In the genomic region with DNA sequence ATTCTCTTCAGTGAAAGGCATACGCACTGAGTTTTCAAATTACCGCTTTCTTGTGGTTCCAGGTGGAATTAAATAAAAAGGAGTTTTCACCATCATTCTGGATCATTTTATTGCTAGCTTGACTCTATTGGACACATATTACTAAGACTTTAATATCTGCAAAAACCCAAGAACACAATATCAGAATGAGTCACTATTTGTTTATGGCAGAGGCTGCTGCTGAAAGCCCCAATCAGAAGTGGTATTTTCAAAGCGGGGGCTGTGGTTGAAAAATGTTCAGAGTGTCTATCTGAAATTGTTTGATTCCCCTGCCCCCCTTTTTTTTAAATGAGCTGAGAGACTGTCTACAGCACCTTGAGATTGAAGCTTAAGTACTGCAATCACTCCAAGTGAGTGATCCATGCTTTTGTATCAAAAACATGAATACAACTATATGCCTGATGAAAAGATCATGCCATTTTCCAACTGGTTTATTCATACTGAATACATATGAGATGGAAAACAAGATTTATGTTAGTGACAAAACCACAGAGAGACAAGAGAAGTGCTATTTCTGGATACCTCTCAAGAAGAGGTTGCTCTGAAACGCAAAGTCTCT, we compare ENCODE assay signal across 30 cellular contexts.
"Had no signal": no experiment of that assay in that cellular context is flagged by ENCODE, and none has a peak within 500 bp of the region (broad histone marks: within the 10 kb centered on the region; RNA-seq: fewer than 3 reads in every experiment).

No MANE protein-coding gene starts in this region.

- H3K4me1 Mint-ChIP-seq: activated CD8-positive, alpha-beta memory T cell treated with anti-CD3 and anti-CD28 coated beads, Interleukin-2, amount 10 ng/mL, durations not matched to agents 7 days and 5 days; activated naive CD4-positive, alpha-beta T cell treated with anti-CD3 and anti-CD28 coated beads, Interleukin-2, amount 50 U/mL, for 24 hours; T-helper 17 cell had no signal

- H3K36me3 ChIP-seq: ascending aorta, cardiac muscle cell, Peyer's patch had no signal

- H3K27ac ChIP-seq: ascending aorta, body of pancreas, cardiac muscle cell, Peyer's patch, RWPE1 had no signal

- H3K4me3 Mint-ChIP-seq: activated CD8-positive, alpha-beta memory T cell treated with anti-CD3 and anti-CD28 coated beads, Interleukin-2, amount 10 ng/mL, durations not matched to agents 7 days and 5 days; activated naive CD4-positive, alpha-beta T cell treated with anti-CD3 and anti-CD28 coated beads, Interleukin-2, amount 50 U/mL, for 24 hours; activated T-cell treated with anti-CD3 and anti-CD28 coated beads, Interleukin-2, amount 50 U/mL, for 24 hours; activated T-helper 1 cell treated with anti-CD3 and anti-CD28 coated beads, Interleukin-12 subunit alpha, Interleukin-12 subunit beta, Interleukin-2, Interleukin-4 antibody, amounts not matched to agents 30 ng/mL and 10 ng/mL and 1 ng/mL, durations not matched to agents 14 hours and 24 hours and 36 hours; T-helper 17 cell; WTC11 had no signal

- ATAC-seq: activated CD8-positive, alpha-beta memory T cell treated with anti-CD3 and anti-CD28 coated beads, Interleukin-2, amount 10 ng/mL, durations not matched to agents 7 days and 5 days; body of pancreas; T-helper 17 cell; WTC11 had no signal

- H3K36me3 Mint-ChIP-seq: activated CD8-positive, alpha-beta memory T cell treated with anti-CD3 and anti-CD28 coated beads, Interleukin-2, amount 10 ng/mL, durations not matched to agents 7 days and 5 days; activated naive CD4-positive, alpha-beta T cell treated with anti-CD3 and anti-CD28 coated beads, Interleukin-2, amount 50 U/mL, for 24 hours; WTC11 had no signal

- DNase-seq: activated CD4-positive, alpha-beta T cell treated with anti-CD3 and anti-CD28 coated beads for 48 hours; activated CD4-positive, alpha-beta T cell treated with anti-CD3 and anti-CD28 coated beads, Interleukin-2, amount 50 U/mL, for 48 hours; activated CD4-positive, CD25-positive, alpha-beta regulatory T cell treated with anti-CD3 and anti-CD28 coated beads, Interleukin-2, amount 50 U/mL, for 72 hours; activated CD8-positive, alpha-beta memory T cell treated with anti-CD3 and anti-CD28 coated beads, Interleukin-2, amount 10 ng/mL, durations not matched to agents 7 days and 5 days; activated effector memory CD4-positive, alpha-beta T cell treated with Interleukin-2 at 50 U/mL for 16 hours; activated naive CD4-positive, alpha-beta T cell; activated T-cell treated with anti-CD3 and anti-CD28 coated beads, Interleukin-2, amount 50 U/mL, for 24 hours; amniotic stem cell; body of pancreas; KG1; NCI-H1092; NCI-H1417 treated with DMSO at 0.1 percent for 48 hours; NCI-H1694; NCI-H2029; NCI-H2107; NCI-H2171 treated with DMSO at 0.1 percent for 48 hours; NCI-H524 treated with DMSO at 0.1 percent for 48 hours; NCI-H82; NK-92 treated with Interleukin-12 subunit alpha and Interleukin-12 subunit beta, amount 100 ng/mL, for 24 hours; OCI-M1; Peyer's patch; Right ventricle myocardium superior; T-helper 17 cell; T-helper 9 cell had no signal

- H3K27me3 ChIP-seq: ascending aorta, body of pancreas, cardiac muscle cell, Peyer's patch had no signal

- H3K27ac Mint-ChIP-seq: activated CD8-positive, alpha-beta memory T cell treated with anti-CD3 and anti-CD28 coated beads, Interleukin-2, amount 10 ng/mL, durations not matched to agents 7 days and 5 days; activated naive CD4-positive, alpha-beta T cell treated with anti-CD3 and anti-CD28 coated beads, Interleukin-2, amount 50 U/mL, for 24 hours; activated T-cell treated with anti-CD3 and anti-CD28 coated beads, Interleukin-2, amount 50 U/mL, for 24 hours; activated T-helper 1 cell treated with anti-CD3 and anti-CD28 coated beads, Interleukin-12 subunit alpha, Interleukin-12 subunit beta, Interleukin-2, Interleukin-4 antibody, amounts not matched to agents 30 ng/mL and 10 ng/mL and 1 ng/mL, durations not matched to agents 14 hours and 24 hours and 36 hours; T-helper 17 cell; WTC11 had no signal

- H3K4me3 ChIP-seq: ascending aorta, body of pancreas, cardiac muscle cell, Peyer's patch had no signal

- H3K9me3 ChIP-seq: ascending aorta, body of pancreas, Peyer's patch had no signal

- H3K9me3 Mint-ChIP-seq: activated T-cell treated with anti-CD3 and anti-CD28 coated beads, Interleukin-2, amount 50 U/mL, for 24 hours; activated T-helper 1 cell treated with anti-CD3 and anti-CD28 coated beads, Interleukin-12 subunit alpha, Interleukin-12 subunit beta, Interleukin-2, Interleukin-4 antibody, amounts not matched to agents 30 ng/mL and 10 ng/mL and 1 ng/mL, durations not matched to agents 14 hours and 24 hours and 36 hours; WTC11 had no signal

- H3K4me1 ChIP-seq: body of pancreas, Peyer's patch had no signal

- H3K27me3 Mint-ChIP-seq: activated CD8-positive, alpha-beta memory T cell treated with anti-CD3 and anti-CD28 coated beads, Interleukin-2, amount 10 ng/mL, durations not matched to agents 7 days and 5 days; activated naive CD4-positive, alpha-beta T cell treated with anti-CD3 and anti-CD28 coated beads, Interleukin-2, amount 50 U/mL, for 24 hours; activated T-cell treated with anti-CD3 and anti-CD28 coated beads, Interleukin-2, amount 50 U/mL, for 24 hours; T-helper 17 cell had no signal
